In the genomic region with DNA sequence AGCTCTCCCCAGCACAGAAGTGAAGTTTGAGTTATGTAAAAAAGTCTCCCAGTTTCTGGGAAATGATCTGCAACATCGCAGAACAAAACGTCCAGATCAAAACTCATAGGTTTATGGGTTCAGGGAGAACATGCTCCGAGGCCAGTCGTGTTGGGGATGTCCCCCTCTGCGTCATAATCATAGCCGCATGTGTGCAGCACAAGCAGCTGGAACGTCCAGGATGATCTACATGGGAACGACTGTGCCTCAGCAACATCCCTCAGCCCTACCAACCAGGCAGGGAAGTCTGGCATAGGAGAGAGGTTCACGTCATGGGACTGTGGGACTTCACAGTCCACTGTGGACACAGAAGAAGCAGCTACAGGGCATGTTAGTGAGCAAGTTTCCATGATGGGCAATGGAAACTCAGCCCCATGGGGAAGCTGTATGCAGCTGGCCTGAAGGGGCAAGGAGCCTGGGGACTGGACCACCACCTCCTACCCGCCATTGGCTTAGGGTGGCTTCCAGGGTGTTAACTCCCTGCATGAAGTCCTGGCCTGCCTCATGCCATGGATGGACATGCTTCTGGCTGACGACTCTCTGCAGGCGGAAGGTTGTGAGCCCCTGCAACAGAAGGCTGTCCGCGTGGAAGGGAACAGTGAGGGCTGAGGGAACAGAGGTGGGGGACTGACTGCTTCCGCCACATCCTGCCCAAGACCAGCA, we compare ENCODE assay signal across 14 cellular contexts.
DNase-seq lines count a peak whose midpoint lies in the region; ATAC-seq and TF ChIP-seq lines count a peak whose summit lies in the region.
"Had no signal": no experiment of that assay in that cellular context is flagged by ENCODE, and none has a peak within 500 bp of the region (broad histone marks: within the 10 kb centered on the region; RNA-seq: fewer than 3 reads in every experiment).

No MANE protein-coding gene starts in this region.

- H3K9me3 Mint-ChIP-seq in activated CD8-positive, alpha-beta T cell treated with anti-CD3 and anti-CD28 coated beads, Interleukin-2, amount 10 ng/mL, durations not matched to agents 7 days and 5 days (ENCODE audit: insufficient read depth), result no peaks in the 10 kb centered on the region

- no peak for TF ChIP-seq CTCF in fibroblast of mammary gland (conservative IDR thresholded peaks at IDR 0.05; ENCODE audit: control insufficient read depth, insufficient read depth, low read depth, low read length)

- H3K27ac Mint-ChIP-seq in activated CD8-positive, alpha-beta T cell treated with anti-CD3 and anti-CD28 coated beads, Interleukin-2, amount 10 ng/mL, durations not matched to agents 7 days and 5 days, result no peak overlapping the region
- H3K27ac Mint-ChIP-seq: progenitor cell of endocrine pancreas had no signal

- no peaks in the 10 kb centered on the region for H3K36me3 Mint-ChIP-seq in activated CD8-positive, alpha-beta T cell treated with anti-CD3 and anti-CD28 coated beads, Interleukin-2, amount 10 ng/mL, durations not matched to agents 7 days and 5 days (ENCODE audit: low read depth)

- H3K4me1 Mint-ChIP-seq in activated CD8-positive, alpha-beta T cell treated with anti-CD3 and anti-CD28 coated beads, Interleukin-2, amount 10 ng/mL, durations not matched to agents 7 days and 5 days (ENCODE audit: low read depth), result no peaks in the 10 kb centered on the region

- no peak overlapping the region for H3K4me3 Mint-ChIP-seq in activated CD8-positive, alpha-beta T cell treated with anti-CD3 and anti-CD28 coated beads, Interleukin-2, amount 10 ng/mL, durations not matched to agents 7 days and 5 days

- H3K4me3 ChIP-seq in fibroblast of mammary gland (ENCODE audit: control insufficient read depth, low read depth, low read length), result no peak overlapping the region
- H3K4me3 ChIP-seq: dorsolateral prefrontal cortex had no signal

- ATAC-seq in Right ventricle myocardium superior (ENCODE audit: poor library complexity) (peak; percentile 55), sciatic nerve (peak; percentile 81), GM21367 (IDR thresholded peaks at IDR 0.05; ENCODE audit: unreplicated experiment) (no peak)
- ATAC-seq in activated CD8-positive, alpha-beta T cell treated with anti-CD3 and anti-CD28 coated beads, Interleukin-2, amount 10 ng/mL, durations not matched to agents 7 days and 5 days, result no peak

- DNase-seq in Right ventricle myocardium superior (no peak), cardiac septum (ENCODE audit: low spot score) (no peak), fibroblast of mammary gland (ENCODE audit: low read depth) (peak; percentile 92), sciatic nerve (ENCODE audit: low spot score) (no peak), NCI-H345 (lab: John Stamatoyannopoulos, UW) (no peak)
- no peak for DNase-seq in activated CD4-positive, CD25-positive, alpha-beta regulatory T cell treated with anti-CD3 and anti-CD28 coated beads, Interleukin-2, amount 50 U/mL, for 72 hours
- DNase-seq in activated CD8-positive, alpha-beta T cell treated with anti-CD3 and anti-CD28 coated beads, Interleukin-2, amount 10 ng/mL, durations not matched to agents 7 days and 5 days, result no peak
- DNase-seq: ACHN; activated CD8-positive, alpha-beta memory T cell treated with anti-CD3 and anti-CD28 coated beads, Interleukin-2, amount 50 U/mL, for 4 hours; dorsolateral prefrontal cortex; NCI-H2081 treated with DMSO at 0.1 percent for 48 hours; NCI-H748 treated with DMSO at 0.1 percent for 48 hours had no signal

- intact Hi-C loops in Right ventricle myocardium superior (cut with DNase I) (no loop called here), cardiac septum (cut with DNase I) (no loop called here), sciatic nerve (cut with DNase I) (no loop called here)

- CTCF ChIA-PET in activated CD8-positive, alpha-beta T cell treated with anti-CD3 and anti-CD28 coated beads, Interleukin-2, amount 10 ng/mL, durations not matched to agents 7 days and 5 days (lab: Charles Lee), result no interaction called here

- H3K27me3 Mint-ChIP-seq in activated CD8-positive, alpha-beta T cell treated with anti-CD3 and anti-CD28 coated beads, Interleukin-2, amount 10 ng/mL, durations not matched to agents 7 days and 5 days (ENCODE audit: low read depth), result peaks cover 11% of the 10 kb centered on the region

- POLR2A ChIA-PET in activated CD8-positive, alpha-beta T cell treated with anti-CD3 and anti-CD28 coated beads, Interleukin-2, amount 10 ng/mL, durations not matched to agents 7 days and 5 days (lab: Charles Lee), result no interaction called here

Comparison
In these comparisons a context has a peak if more than half of its experiments do, and no peak if none do; other contexts are left out.
1. ATAC-seq: peak in Right ventricle myocardium superior (single experiment) and sciatic nerve (single experiment); none in activated CD8-positive, alpha-beta T cell treated with anti-CD3 and anti-CD28 coated beads, Interleukin-2, amount 10 ng/mL, durations not matched to agents 7 days and 5 days (single experiment) and GM21367 (single experiment).